ENCODE assay signal across 10 cellular contexts in genomic region chr9:127975376-127976315, GRCh38. TPM values are rescaled to one million over a fixed set of nuclear protein-coding genes. Genes with fewer than 3 reads are reported as not detected.
A peak's percentile ranks its signal among the peaks of the same experiment; 100 is the strongest.
DNase-seq lines count a peak whose midpoint lies in the region; ATAC-seq, FAIRE-seq and TF ChIP-seq lines count a peak whose summit lies in the region.
"Had no signal": no experiment of that assay in that cellular context is flagged by ENCODE, and none has a peak within 500 bp of the region (broad histone marks: within the 10 kb centered on the region; RNA-seq: fewer than 3 reads in every experiment).

No MANE protein-coding gene starts in this region.

- H3K4me3 Mint-ChIP-seq in activated CD4-positive, alpha-beta T cell treated with anti-CD3 and anti-CD28 coated beads, Interleukin-2, amount 10 ng/mL, durations not matched to agents 24 days and 14 days, result peak overlapping the region; percentile 96
- H3K4me3 Mint-ChIP-seq in activated T-helper 1 cell treated with anti-CD3 and anti-CD28 coated beads, Interleukin-12 subunit alpha, Interleukin-12 subunit beta, Interleukin-2, Interleukin-4 antibody, amounts not matched to agents 30 ng/mL and 10 ng/mL and 1 ng/mL, durations not matched to agents 14 hours and 24 hours and 36 hours, result peak overlapping the region; percentile 93

- TF ChIP-seq CTCF in liver (IDR thresholded peaks at IDR 0.05; ENCODE audit: low read depth, low read length, missing input control), result no peak

- H3K27ac Mint-ChIP-seq in activated CD4-positive, alpha-beta T cell treated with anti-CD3 and anti-CD28 coated beads, Interleukin-2, amount 10 ng/mL, durations not matched to agents 24 days and 14 days, result peak overlapping the region; percentile 96
- H3K27ac Mint-ChIP-seq in activated T-helper 1 cell treated with anti-CD3 and anti-CD28 coated beads, Interleukin-12 subunit alpha, Interleukin-12 subunit beta, Interleukin-2, Interleukin-4 antibody, amounts not matched to agents 30 ng/mL and 10 ng/mL and 1 ng/mL, durations not matched to agents 14 hours and 24 hours and 36 hours, result peak overlapping the region; percentile 37

- ATAC-seq in HG03571 (IDR thresholded peaks at IDR 0.05; ENCODE audit: unreplicated experiment), result no peak

- H3K27me3 Mint-ChIP-seq in activated CD4-positive, alpha-beta T cell treated with anti-CD3 and anti-CD28 coated beads, Interleukin-2, amount 10 ng/mL, durations not matched to agents 24 days and 14 days, result no peaks in the 10 kb centered on the region
- H3K27me3 Mint-ChIP-seq in activated T-helper 1 cell treated with anti-CD3 and anti-CD28 coated beads, Interleukin-12 subunit alpha, Interleukin-12 subunit beta, Interleukin-2, Interleukin-4 antibody, amounts not matched to agents 30 ng/mL and 10 ng/mL and 1 ng/mL, durations not matched to agents 14 hours and 24 hours and 36 hours (ENCODE audit: insufficient read depth), result no peaks in the 10 kb centered on the region

- no peak overlapping the region for H3K4me3 ChIP-seq in liver (ENCODE audit: low read depth in 1 of 3, low read length in 3 of 3)
- H3K4me3 ChIP-seq: smooth muscle cell had no signal

- no peak for FAIRE-seq in frontal cortex (lab: Jason Lieb, UNC)
- FAIRE-seq: astrocyte had no signal

- H3K4me1 ChIP-seq in liver (ENCODE audit: control insufficient read depth in 4 of 4, insufficient read depth in 4 of 4, low read length in 3 of 4), result peaks cover 46 to 85% (median 75%) of the 10 kb centered on the region in 4 donors

- peaks cover 26% of the 10 kb centered on the region for H3K36me3 Mint-ChIP-seq in activated CD4-positive, alpha-beta T cell treated with anti-CD3 and anti-CD28 coated beads, Interleukin-2, amount 10 ng/mL, durations not matched to agents 24 days and 14 days (ENCODE audit: low read depth)
- peaks cover 14% of the 10 kb centered on the region for H3K36me3 Mint-ChIP-seq in activated T-helper 1 cell treated with anti-CD3 and anti-CD28 coated beads, Interleukin-12 subunit alpha, Interleukin-12 subunit beta, Interleukin-2, Interleukin-4 antibody, amounts not matched to agents 30 ng/mL and 10 ng/mL and 1 ng/mL, durations not matched to agents 14 hours and 24 hours and 36 hours (ENCODE audit: low read depth)

- H3K9me3 Mint-ChIP-seq in activated CD4-positive, alpha-beta T cell treated with anti-CD3 and anti-CD28 coated beads, Interleukin-2, amount 10 ng/mL, durations not matched to agents 24 days and 14 days, result no peaks in the 10 kb centered on the region
- H3K9me3 Mint-ChIP-seq in activated T-helper 1 cell treated with anti-CD3 and anti-CD28 coated beads, Interleukin-12 subunit alpha, Interleukin-12 subunit beta, Interleukin-2, Interleukin-4 antibody, amounts not matched to agents 30 ng/mL and 10 ng/mL and 1 ng/mL, durations not matched to agents 14 hours and 24 hours and 36 hours, result no peaks in the 10 kb centered on the region

- DNase-seq in activated CD4-positive, alpha-beta T cell treated with anti-CD3 and anti-CD28 coated beads, Interleukin-2, amount 10 ng/mL, durations not matched to agents 24 days and 14 days, result peak; percentile 58
- DNase-seq in activated CD4-positive, alpha-beta T cell treated with anti-CD3 and anti-CD28 coated beads, Interleukin-2, amount 50 U/mL, for 4 hours, result no peak
- DNase-seq in activated T-helper 1 cell treated with anti-CD3 and anti-CD28 coated beads, Interleukin-12 subunit alpha, Interleukin-12 subunit beta, Interleukin-2, Interleukin-4 antibody, amounts not matched to agents 30 ng/mL and 10 ng/mL and 1 ng/mL, durations not matched to agents 14 hours and 24 hours and 36 hours (ENCODE audit: low spot score), result no peak
- peak; percentile 67 for DNase-seq in superior temporal gyrus (ENCODE audit: extremely low spot score)
- no peak for DNase-seq in G401 (ENCODE audit: low spot score)
- no peak for DNase-seq in frontal cortex (ENCODE audit: low spot score in 2 of 2)

- TF ChIP-seq RAD21 in liver (IDR thresholded peaks at IDR 0.05), result no peak

- peak overlapping the region; percentile 37 to 95 for H3K27ac ChIP-seq in liver (ENCODE audit: low read depth in 1 of 2, low read length in 2 of 2)

- 72% methylated on average over 10 of the region's 10 CpGs for WGBS in liver

- H3K27me3 ChIP-seq in liver (ENCODE audit: control insufficient read depth in 4 of 4, insufficient read depth in 4 of 4, low read length in 3 of 4), result no peaks in the 10 kb centered on the region

- peaks cover 79% of the 10 kb centered on the region for H3K4me1 Mint-ChIP-seq in activated CD4-positive, alpha-beta T cell treated with anti-CD3 and anti-CD28 coated beads, Interleukin-2, amount 10 ng/mL, durations not matched to agents 24 days and 14 days
- H3K4me1 Mint-ChIP-seq in activated T-helper 1 cell treated with anti-CD3 and anti-CD28 coated beads, Interleukin-12 subunit alpha, Interleukin-12 subunit beta, Interleukin-2, Interleukin-4 antibody, amounts not matched to agents 30 ng/mL and 10 ng/mL and 1 ng/mL, durations not matched to agents 14 hours and 24 hours and 36 hours (ENCODE audit: low read depth), result peaks cover 77% of the 10 kb centered on the region

- H3K9me3 ChIP-seq in liver (ENCODE audit: control insufficient read depth in 4 of 4, low read length in 3 of 4), result no peaks in the 10 kb centered on the region

- H3K36me3 ChIP-seq in liver (ENCODE audit: control insufficient read depth in 4 of 4, insufficient read depth in 3 of 4, low read depth in 1 of 4, low read length in 3 of 4), result peaks cover 0 to 2% (median 0%) of the 10 kb centered on the region in 4 donors

- peak overlapping the region in 1 of 2 donors; percentile 29 for H3K9ac ChIP-seq in liver (ENCODE audit: low read depth in 1 of 2, low read length in 2 of 2)

- intact Hi-C loops in activated CD4-positive, alpha-beta T cell treated with anti-CD3 and anti-CD28 coated beads, Interleukin-2, amount 10 ng/mL, durations not matched to agents 24 days and 14 days (cut with micrococcal nuclease), result no loop called here
- intact Hi-C loops in activated T-helper 1 cell treated with anti-CD3 and anti-CD28 coated beads, Interleukin-12 subunit alpha, Interleukin-12 subunit beta, Interleukin-2, Interleukin-4 antibody, amounts not matched to agents 30 ng/mL and 10 ng/mL and 1 ng/mL, durations not matched to agents 14 hours and 24 hours and 36 hours (cut with micrococcal nuclease), result no loop called here

- in situ Hi-C loops in G401 (cut with HindIII; ENCODE audit: low sequenced_read_pairs), result no loop called here

RNA-seq across cellular contexts. Expression of gene EEIG1, which starts 5.1 kb away (rescaled TPM):
- total RNA-seq in activated CD4-positive, alpha-beta T cell treated with anti-CD3 and anti-CD28 coated beads, Interleukin-2, amount 10 ng/mL, durations not matched to agents 24 days and 14 days, result 56.1 and 64.4 TPM in 2 replicates
- total RNA-seq in activated T-helper 1 cell treated with anti-CD3 and anti-CD28 coated beads, Interleukin-12 subunit alpha, Interleukin-12 subunit beta, Interleukin-2, Interleukin-4 antibody, amounts not matched to agents 30 ng/mL and 10 ng/mL and 1 ng/mL, durations not matched to agents 14 hours and 24 hours and 36 hours, result 39.8 and 43.4 TPM in 2 replicates
- total RNA-seq in liver, result 10 to 100 TPM in 1 of 2 donors, 1 to 10 TPM in 1; 4.9 to 14.3 TPM
- 10 to 100 TPM in 1 of 2 donors, 1 to 10 TPM in 1; 6.7 to 11.2 TPM for polyA plus RNA-seq in liver
- total RNA-seq in G401 (2014; rRNA removed; shearing (Covaris generic)), result 12.4 and 18.6 TPM in 2 replicates
- total RNA-seq in frontal cortex, result 5.7 TPM

RNA-seq across cellular contexts. Expression of gene DPM2, which starts 38.0 kb away (rescaled TPM):
- total RNA-seq in activated CD4-positive, alpha-beta T cell treated with anti-CD3 and anti-CD28 coated beads, Interleukin-2, amount 10 ng/mL, durations not matched to agents 24 days and 14 days, result 62.7 and 65.1 TPM in 2 replicates
- total RNA-seq in activated T-helper 1 cell treated with anti-CD3 and anti-CD28 coated beads, Interleukin-12 subunit alpha, Interleukin-12 subunit beta, Interleukin-2, Interleukin-4 antibody, amounts not matched to agents 30 ng/mL and 10 ng/mL and 1 ng/mL, durations not matched to agents 14 hours and 24 hours and 36 hours, result 62.6 and 70.2 TPM in 2 replicates
- total RNA-seq in liver, result 10 to 100 TPM in 1 of 2 donors, 1 to 10 TPM in 1; 9.3 to 22.0 TPM
- 10 to 100 TPM; 22.0 to 25.0 TPM for polyA plus RNA-seq in liver
- total RNA-seq in G401 (2014; rRNA removed; shearing (Covaris generic)), result 17.1 and 39.0 TPM in 2 replicates
- total RNA-seq in frontal cortex, result 11.4 TPM

RNA-seq across cellular contexts. Expression of gene PIP5KL1, which starts 45.1 kb away (rescaled TPM):
- total RNA-seq in activated CD4-positive, alpha-beta T cell treated with anti-CD3 and anti-CD28 coated beads, Interleukin-2, amount 10 ng/mL, durations not matched to agents 24 days and 14 days, result 0.89 and 0.90 TPM in 2 replicates
- total RNA-seq in activated T-helper 1 cell treated with anti-CD3 and anti-CD28 coated beads, Interleukin-12 subunit alpha, Interleukin-12 subunit beta, Interleukin-2, Interleukin-4 antibody, amounts not matched to agents 30 ng/mL and 10 ng/mL and 1 ng/mL, durations not matched to agents 14 hours and 24 hours and 36 hours, result 1.1 and 1.2 TPM in 2 replicates
- total RNA-seq in liver (1 to 10 TPM in 1 of 2 donors, under 1 TPM in 1; 0.59 to 1.5 TPM), frontal cortex (6.1 TPM)
- under 1 TPM; 0.06 to 0.40 TPM for polyA plus RNA-seq in liver
- 0.68 and 23.4 TPM in 2 replicates for total RNA-seq in G401 (2014; rRNA removed; shearing (Covaris generic))

RNA-seq across cellular contexts. Expression of gene ST6GALNAC4, which starts 58.8 kb away (rescaled TPM):
- 28.0 and 28.3 TPM in 2 replicates for total RNA-seq in activated CD4-positive, alpha-beta T cell treated with anti-CD3 and anti-CD28 coated beads, Interleukin-2, amount 10 ng/mL, durations not matched to agents 24 days and 14 days
- 30.8 and 31.6 TPM in 2 replicates for total RNA-seq in activated T-helper 1 cell treated with anti-CD3 and anti-CD28 coated beads, Interleukin-12 subunit alpha, Interleukin-12 subunit beta, Interleukin-2, Interleukin-4 antibody, amounts not matched to agents 30 ng/mL and 10 ng/mL and 1 ng/mL, durations not matched to agents 14 hours and 24 hours and 36 hours
- 10 to 100 TPM in 1 of 2 donors, 1 to 10 TPM in 1; 4.5 to 83.7 TPM for total RNA-seq in liver
- 10 to 100 TPM in 1 of 2 donors, 1 to 10 TPM in 1; 2.5 to 10.6 TPM for polyA plus RNA-seq in liver
- total RNA-seq in G401 (2014; rRNA removed; shearing (Covaris generic)), result 31.9 and 32.8 TPM in 2 replicates
- total RNA-seq in frontal cortex, result 6.5 TPM

Comparison
In these comparisons a context has a peak if more than half of its experiments do, and no peak if none do; other contexts are left out.
1. DNase-seq: peak in activated CD4-positive, alpha-beta T cell treated with anti-CD3 and anti-CD28 coated beads, Interleukin-2, amount 10 ng/mL, durations not matched to agents 24 days and 14 days (single experiment) and superior temporal gyrus (single experiment); none in activated CD4-positive, alpha-beta T cell treated with anti-CD3 and anti-CD28 coated beads, Interleukin-2, amount 50 U/mL, for 4 hours (0 of 2), activated T-helper 1 cell treated with anti-CD3 and anti-CD28 coated beads, Interleukin-12 subunit alpha, Interleukin-12 subunit beta, Interleukin-2, Interleukin-4 antibody, amounts not matched to agents 30 ng/mL and 10 ng/mL and 1 ng/mL, durations not matched to agents 14 hours and 24 hours and 36 hours (single experiment), G401 (single experiment) and frontal cortex (0 of 2).